In genomic region chr9:23887781-23888180, GRCh38 we compare ENCODE assay signal across 22 cellular contexts.
A peak's percentile ranks its signal among the peaks of the same experiment; 100 is the strongest.
DNase-seq lines count a peak whose midpoint lies in the region; ATAC-seq and TF ChIP-seq lines count a peak whose summit lies in the region.
"Had no signal": no experiment of that assay in that cellular context is flagged by ENCODE, and none has a peak within 500 bp of the region (broad histone marks: within the 10 kb centered on the region; RNA-seq: fewer than 3 reads in every experiment).

No MANE protein-coding gene starts in this region.

- no peaks in the 10 kb centered on the region for H3K4me1 Mint-ChIP-seq in nephron progenitor cell
- no peaks in the 10 kb centered on the region for H3K4me1 Mint-ChIP-seq in effector memory CD8-positive, alpha-beta T cell (ENCODE audit: low read depth in 2 of 2)
- H3K4me1 Mint-ChIP-seq: T-cell had no signal

- H3K27ac Mint-ChIP-seq in nephron progenitor cell = peak overlapping the region; percentile 6
- H3K27ac Mint-ChIP-seq in effector memory CD8-positive, alpha-beta T cell = no peak overlapping the region
- H3K27ac Mint-ChIP-seq: H9, HFFc6, T-cell had no signal

- H3K27me3 Mint-ChIP-seq in nephron progenitor cell (ENCODE audit: low read depth, poor library complexity) = peaks cover 3% of the 10 kb centered on the region
- no peaks in the 10 kb centered on the region for H3K27me3 Mint-ChIP-seq in effector memory CD8-positive, alpha-beta T cell
- H3K27me3 Mint-ChIP-seq: T-cell had no signal

- no peak for TF ChIP-seq CTCF in nephron progenitor cell (IDR thresholded peaks at IDR 0.05)

- H3K9me3 Mint-ChIP-seq in nephron progenitor cell = peaks cover 29% of the 10 kb centered on the region
- peaks cover 0 to 11% of the 10 kb centered on the region in 2 donors for H3K9me3 Mint-ChIP-seq in effector memory CD8-positive, alpha-beta T cell

- H3K36me3 Mint-ChIP-seq in nephron progenitor cell (ENCODE audit: low read depth) = no peaks in the 10 kb centered on the region
- H3K36me3 Mint-ChIP-seq in effector memory CD8-positive, alpha-beta T cell (ENCODE audit: insufficient read depth) = no peaks in the 10 kb centered on the region
- H3K36me3 Mint-ChIP-seq: T-cell had no signal

- DNase-seq in D341Med (ENCODE audit: low spot score) = peak; percentile 54
- peak; percentile 1 for DNase-seq in M059J (ENCODE audit: low read depth)
- peak; percentile 81 for DNase-seq in NCI-H82 treated with DMSO at 0.1 percent for 48 hours (lab: John Stamatoyannopoulos, UW; ENCODE audit: unreplicated experiment)
- no peak for DNase-seq in nephron progenitor cell
- no peak for DNase-seq in effector memory CD8-positive, alpha-beta T cell
- DNase-seq: 8988T, ACHN, Calu3, H9, HFFc6, KBM-7, NCI-H1092, NCI-H1417 treated with DMSO at 0.1 percent for 48 hours, NCI-H1694 treated with DMSO at 0.1 percent for 48 hours, NCI-H2081, NCI-H526, SHP77, T-cell had no signal

- no peak overlapping the region for H3K4me3 Mint-ChIP-seq in nephron progenitor cell
- no peak overlapping the region for H3K4me3 Mint-ChIP-seq in effector memory CD8-positive, alpha-beta T cell
- H3K4me3 Mint-ChIP-seq: H9, HFFc6, T-cell had no signal

- ATAC-seq in GM21619 (IDR thresholded peaks at IDR 0.05; ENCODE audit: unreplicated experiment) (no peak), GM18907 (IDR thresholded peaks at IDR 0.05; ENCODE audit: unreplicated experiment) (no peak), GM21825 (IDR thresholded peaks at IDR 0.05; ENCODE audit: unreplicated experiment) (no peak)
- no peak for ATAC-seq in effector memory CD8-positive, alpha-beta T cell (replicated peaks)
- ATAC-seq: Panc1, T-cell had no signal

Comparison
In these comparisons a context has a peak if more than half of its experiments do, and no peak if none do; other contexts are left out.
1. DNase-seq: peak in D341Med (single experiment), M059J (single experiment) and NCI-H82 treated with DMSO at 0.1 percent for 48 hours (single experiment); none in nephron progenitor cell (single experiment) and effector memory CD8-positive, alpha-beta T cell (0 of 3).